In the genomic region with DNA sequence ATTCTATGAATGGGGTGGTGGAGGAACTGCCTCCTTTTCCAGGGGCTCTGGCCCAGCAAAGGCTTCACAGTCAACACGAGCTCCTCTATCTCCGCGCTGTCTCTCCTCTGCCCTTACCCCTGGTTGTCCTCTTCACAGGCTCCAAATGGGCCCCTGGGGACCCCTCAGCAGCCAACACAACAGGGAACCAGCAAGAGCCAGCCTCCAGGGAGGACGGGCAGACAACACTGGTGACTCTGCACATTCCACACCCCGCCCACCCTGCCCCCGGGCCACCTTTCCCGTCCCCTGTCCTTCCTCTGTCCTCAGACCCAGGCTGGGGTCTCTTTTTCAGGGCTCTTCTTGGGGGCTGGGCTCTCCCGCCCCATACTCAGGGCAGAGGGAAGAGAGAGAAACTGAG, we compare ENCODE assay signal across 10 cellular contexts. TPM values are rescaled to one million over a fixed set of nuclear protein-coding genes. Genes with fewer than 3 reads are reported as not detected.
DNase-seq lines count a peak whose midpoint lies in the region; ATAC-seq, FAIRE-seq and TF ChIP-seq lines count a peak whose summit lies in the region.
"Had no signal": no experiment of that assay in that cellular context is flagged by ENCODE, and none has a peak within 500 bp of the region (broad histone marks: within the 10 kb centered on the region; RNA-seq: fewer than 3 reads in every experiment).

No MANE protein-coding gene starts in this region.

- CTCF ChIA-PET in WTC11 (lab: Charles Lee) = interaction anchor here (0.7 to 7.8 kb wide), 36 partner anchors 8 to 451 kb away, joined by 3 to 304 read pairs (median 6); a partner anchor contains a TSS

- POLR2A ChIA-PET in WTC11 (lab: Charles Lee) = interaction anchor here (1.1 to 1.3 kb wide), 2 partner anchors 48 to 53 kb away, joined by 3 read pairs; no protein-coding TSS in a partner anchor

- H3K27ac ChIP-seq in keratinocyte (ENCODE audit: control insufficient read depth, insufficient read depth, low read length) = no peak overlapping the region

- no peaks in the 10 kb centered on the region for H3K9me1 ChIP-seq in keratinocyte (ENCODE audit: control insufficient read depth, extremely low read depth, insufficient read depth, low read length)

- TF ChIP-seq CTCF in WTC11 (IDR thresholded peaks at IDR 0.05) (no peak), keratinocyte (optimal IDR thresholded peaks at IDR 0.05 in 1 of 3, IDR thresholded peaks at IDR 0.05 in 1 of 3, conservative IDR thresholded peaks at IDR 0.05 in 1 of 3; ENCODE audit: extremely low read depth in 1 of 3, insufficient read depth in 2 of 3, low read length in 3 of 3) (no peak), type B pancreatic cell (conservative IDR thresholded peaks at IDR 0.05) (no peak)

- no peaks in the 10 kb centered on the region for H3K36me3 ChIP-seq in keratinocyte (ENCODE audit: control insufficient read depth in 2 of 2, extremely low read depth in 1 of 2, insufficient read depth in 2 of 2, low read length in 2 of 2)

- no peaks in the 10 kb centered on the region for H3K9me3 ChIP-seq in keratinocyte (ENCODE audit: control insufficient read depth, low read depth, low read length)

- peak overlapping the region; percentile 49 for H3K4me3 Mint-ChIP-seq in activated T-cell treated with anti-CD3 and anti-CD28 coated beads, Interleukin-2, amount 50 U/mL, for 4 hours
- H3K4me3 Mint-ChIP-seq in WTC11 = peak overlapping the region; percentile 54
- H3K4me3 Mint-ChIP-seq in type B pancreatic cell = peak overlapping the region; percentile 83

- ATAC-seq in activated T-cell treated with anti-CD3 and anti-CD28 coated beads, Interleukin-2, amount 50 U/mL, for 4 hours = peak in 1 of 2 donors; percentile 31
- ATAC-seq in WTC11 (peak; percentile 33), GM21737 (IDR thresholded peaks at IDR 0.05; ENCODE audit: unreplicated experiment) (no peak)

- H3K79me2 ChIP-seq in keratinocyte (ENCODE audit: control insufficient read depth, insufficient read depth, low read length) = no peaks in the 10 kb centered on the region

- peak overlapping the region; percentile 59 for H3K4me2 ChIP-seq in keratinocyte (ENCODE audit: control insufficient read depth, extremely low read depth, insufficient read depth, low read depth, low read length)

- no peaks in the 10 kb centered on the region for H3K27me3 ChIP-seq in keratinocyte (ENCODE audit: control insufficient read depth, extremely low read depth, insufficient read depth, low read length)

- H3K4me1 Mint-ChIP-seq in activated T-cell treated with anti-CD3 and anti-CD28 coated beads, Interleukin-2, amount 50 U/mL, for 4 hours (ENCODE audit: low read depth) = peaks cover 22% of the 10 kb centered on the region
- H3K4me1 Mint-ChIP-seq in WTC11 (peaks cover 54% of the 10 kb centered on the region), type B pancreatic cell (ENCODE audit: unreplicated experiment) (peaks cover 35% of the 10 kb centered on the region)

- H3K4me1 ChIP-seq in keratinocyte (ENCODE audit: control insufficient read depth, extremely low read depth, insufficient read depth, low read length) = peaks cover 33% of the 10 kb centered on the region

- H3K36me3 Mint-ChIP-seq in activated T-cell treated with anti-CD3 and anti-CD28 coated beads, Interleukin-2, amount 50 U/mL, for 4 hours (ENCODE audit: insufficient read depth) = no peaks in the 10 kb centered on the region
- H3K36me3 Mint-ChIP-seq in WTC11 (no peaks in the 10 kb centered on the region), type B pancreatic cell (no peaks in the 10 kb centered on the region)
- H3K36me3 Mint-ChIP-seq: naive B cell had no signal

- H3K27ac Mint-ChIP-seq in WTC11 (no peak overlapping the region), type B pancreatic cell (peak overlapping the region; percentile 87)

- H4K20me1 ChIP-seq in keratinocyte (ENCODE audit: control insufficient read depth, extremely low read depth, insufficient read depth, low read length) = no peaks in the 10 kb centered on the region

- peak overlapping the region; percentile 79 for H2AFZ ChIP-seq in keratinocyte (ENCODE audit: control insufficient read depth, low read length)

- no peak overlapping the region for H3K9ac ChIP-seq in keratinocyte (ENCODE audit: control insufficient read depth, extremely low read depth, insufficient read depth, low read length)

- DNase-seq in activated T-cell treated with anti-CD3 and anti-CD28 coated beads, Interleukin-2, amount 50 U/mL, for 4 hours = no peak
- DNase-seq in activated T-cell treated with anti-CD3 and anti-CD28 coated beads for 4 hours = no peak
- peak; percentile 45 for DNase-seq in WTC11 (ENCODE audit: low spot score)
- no peak for DNase-seq in keratinocyte (ENCODE audit: low read depth, low spot score)
- DNase-seq in type B pancreatic cell (ENCODE audit: extremely low spot score, unreplicated experiment) = no peak
- DNase-seq in NCI-H446 (lab: John Stamatoyannopoulos, UW) = no peak
- DNase-seq in NCI-H1417 treated with DMSO at 0.1 percent for 48 hours (lab: John Stamatoyannopoulos, UW) = no peak

- dilution Hi-C loops in keratinocyte (cut with MboI; ENCODE audit: extremely low pct_ligation_motif_present, low sequenced_read_pairs) = no loop called here

- H3K27me3 Mint-ChIP-seq in activated T-cell treated with anti-CD3 and anti-CD28 coated beads, Interleukin-2, amount 50 U/mL, for 4 hours (ENCODE audit: low read depth) = peaks cover 17% of the 10 kb centered on the region
- peaks cover 4% of the 10 kb centered on the region; the same call in 1 of the 2 replicates for H3K27me3 Mint-ChIP-seq in WTC11 (ENCODE audit: low read depth)
- no peaks in the 10 kb centered on the region for H3K27me3 Mint-ChIP-seq in type B pancreatic cell

- no peak for FAIRE-seq in keratinocyte (lab: Jason Lieb, UNC)

- H3K9me3 Mint-ChIP-seq in activated T-cell treated with anti-CD3 and anti-CD28 coated beads, Interleukin-2, amount 50 U/mL, for 4 hours = no peaks in the 10 kb centered on the region
- no peaks in the 10 kb centered on the region for H3K9me3 Mint-ChIP-seq in WTC11
- H3K9me3 Mint-ChIP-seq in type B pancreatic cell = no peaks in the 10 kb centered on the region
- H3K9me3 Mint-ChIP-seq: naive B cell had no signal

- no peak overlapping the region for H3K4me3 ChIP-seq in keratinocyte (ENCODE audit: control insufficient read depth in 2 of 3, extremely low read depth in 1 of 3, insufficient read depth in 2 of 3, low read depth in 1 of 3, low read length in 3 of 3)

TF ChIP-seq in WTC11, 78 proteins besides CTCF, POLR2A, EP300 and RAD21 (continues in another document):
- TF ChIP-seq, protein P1, sequence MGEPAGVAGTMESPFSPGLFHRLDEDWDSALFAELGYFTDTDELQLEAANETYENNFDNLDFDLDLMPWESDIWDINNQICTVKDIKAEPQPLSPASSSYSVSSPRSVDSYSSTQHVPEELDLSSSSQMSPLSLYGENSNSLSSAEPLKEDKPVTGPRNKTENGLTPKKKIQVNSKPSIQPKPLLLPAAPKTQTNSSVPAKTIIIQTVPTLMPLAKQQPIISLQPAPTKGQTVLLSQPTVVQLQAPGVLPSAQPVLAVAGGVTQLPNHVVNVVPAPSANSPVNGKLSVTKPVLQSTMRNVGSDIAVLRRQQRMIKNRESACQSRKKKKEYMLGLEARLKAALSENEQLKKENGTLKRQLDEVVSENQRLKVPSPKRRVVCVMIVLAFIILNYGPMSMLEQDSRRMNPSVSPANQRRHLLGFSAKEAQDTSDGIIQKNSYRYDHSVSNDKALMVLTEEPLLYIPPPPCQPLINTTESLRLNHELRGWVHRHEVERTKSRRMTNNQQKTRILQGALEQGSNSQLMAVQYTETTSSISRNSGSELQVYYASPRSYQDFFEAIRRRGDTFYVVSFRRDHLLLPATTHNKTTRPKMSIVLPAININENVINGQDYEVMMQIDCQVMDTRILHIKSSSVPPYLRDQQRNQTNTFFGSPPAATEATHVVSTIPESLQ (CRISPR knock-in tag; IDR thresholded peaks at IDR 0.05) = no peak
- no peak for TF ChIP-seq ZNF317 (CRISPR knock-in tag; IDR thresholded peaks at IDR 0.05; ENCODE audit: borderline replicate concordance, low read depth)
- TF ChIP-seq SP1 (CRISPR knock-in tag; conservative IDR thresholded peaks at IDR 0.05) = no peak
- TF ChIP-seq TP53 (CRISPR knock-in tag; IDR thresholded peaks at IDR 0.05) = no peak
- no peak for TF ChIP-seq ZNF423 (CRISPR knock-in tag; IDR thresholded peaks at IDR 0.05)
- TF ChIP-seq, protein P2, sequence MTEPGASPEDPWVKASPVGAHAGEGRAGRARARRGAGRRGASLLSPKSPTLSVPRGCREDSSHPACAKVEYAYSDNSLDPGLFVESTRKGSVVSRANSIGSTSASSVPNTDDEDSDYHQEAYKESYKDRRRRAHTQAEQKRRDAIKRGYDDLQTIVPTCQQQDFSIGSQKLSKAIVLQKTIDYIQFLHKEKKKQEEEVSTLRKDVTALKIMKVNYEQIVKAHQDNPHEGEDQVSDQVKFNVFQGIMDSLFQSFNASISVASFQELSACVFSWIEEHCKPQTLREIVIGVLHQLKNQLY (CRISPR knock-in tag; IDR thresholded peaks at IDR 0.05) = no peak

RNA-seq across cellular contexts. Expression of a gene that starts 17.5 kb away (rescaled TPM):
- total RNA-seq in activated T-cell treated with anti-CD3 and anti-CD28 coated beads, Interleukin-2, amount 50 U/mL, for 4 hours = 10 to 100 TPM; 20.3 to 23.5 (median 21.2) TPM
- total RNA-seq in WTC11 (2021) = 21.3 to 26.0 TPM (median 22.1 TPM) in 3 replicates
- polyA plus RNA-seq in keratinocyte = 16.7 to 22.3 TPM (median 21.2 TPM) in 3 replicates
- 16.0 TPM for polyA plus RNA-seq in keratinocyte (2011; ENCODE audit: low read depth)
- 11.0 and 14.0 TPM in 2 replicates for polyA plus RNA-seq in keratinocyte (2011; cell fraction: cytosol; rRNA removed)
- 34.6 and 39.9 TPM in 2 replicates for polyA plus RNA-seq in keratinocyte (2011; cell fraction: nucleus; rRNA removed)
- 20.3 and 25.8 TPM in 2 replicates for polyA plus RNA-seq in keratinocyte (2012; ENCODE audit: low replicate concordance)
- polyA minus RNA-seq in keratinocyte = 23.1 to 53.1 TPM (median 42.1 TPM) in 3 replicates
- 25.3 TPM for polyA minus RNA-seq in keratinocyte (2011; cell fraction: cytosol; rRNA and poly(A)+ RNA removed)
- 31.2 and 45.8 TPM in 2 replicates for polyA minus RNA-seq in keratinocyte (2011; cell fraction: nucleus; rRNA and poly(A)+ RNA removed)
- total RNA-seq in type B pancreatic cell (ENCODE audit: low replicate concordance) = 41.0 and 90.4 TPM in 2 replicates

RNA-seq across cellular contexts. Expression of a gene that starts 56.0 kb away (rescaled TPM):
- total RNA-seq in activated T-cell treated with anti-CD3 and anti-CD28 coated beads, Interleukin-2, amount 50 U/mL, for 4 hours = not detected
- total RNA-seq in WTC11 (2021) (0.13 to 0.30 TPM (median 0.25 TPM) in 3 replicates), type B pancreatic cell (ENCODE audit: low replicate concordance) (not detected in 2 replicates)
- not detected in 3 replicates for polyA plus RNA-seq in keratinocyte
- polyA plus RNA-seq in keratinocyte (2011; ENCODE audit: low read depth) = not detected
- polyA plus RNA-seq in keratinocyte (2011; cell fraction: cytosol; rRNA removed) = not detected in 2 replicates
- not detected in 2 replicates for polyA plus RNA-seq in keratinocyte (2011; cell fraction: nucleus; rRNA removed)
- polyA plus RNA-seq in keratinocyte (2012; ENCODE audit: low replicate concordance) = not detected in 2 replicates
- not detected in 3 replicates for polyA minus RNA-seq in keratinocyte
- not detected for polyA minus RNA-seq in keratinocyte (2011; cell fraction: cytosol; rRNA and poly(A)+ RNA removed)
- not detected in 2 replicates for polyA minus RNA-seq in keratinocyte (2011; cell fraction: nucleus; rRNA and poly(A)+ RNA removed)
- total RNA-seq: subcutaneous adipose tissue had no signal
